ENCODE assay signal across 8 cellular contexts in the genomic region with DNA sequence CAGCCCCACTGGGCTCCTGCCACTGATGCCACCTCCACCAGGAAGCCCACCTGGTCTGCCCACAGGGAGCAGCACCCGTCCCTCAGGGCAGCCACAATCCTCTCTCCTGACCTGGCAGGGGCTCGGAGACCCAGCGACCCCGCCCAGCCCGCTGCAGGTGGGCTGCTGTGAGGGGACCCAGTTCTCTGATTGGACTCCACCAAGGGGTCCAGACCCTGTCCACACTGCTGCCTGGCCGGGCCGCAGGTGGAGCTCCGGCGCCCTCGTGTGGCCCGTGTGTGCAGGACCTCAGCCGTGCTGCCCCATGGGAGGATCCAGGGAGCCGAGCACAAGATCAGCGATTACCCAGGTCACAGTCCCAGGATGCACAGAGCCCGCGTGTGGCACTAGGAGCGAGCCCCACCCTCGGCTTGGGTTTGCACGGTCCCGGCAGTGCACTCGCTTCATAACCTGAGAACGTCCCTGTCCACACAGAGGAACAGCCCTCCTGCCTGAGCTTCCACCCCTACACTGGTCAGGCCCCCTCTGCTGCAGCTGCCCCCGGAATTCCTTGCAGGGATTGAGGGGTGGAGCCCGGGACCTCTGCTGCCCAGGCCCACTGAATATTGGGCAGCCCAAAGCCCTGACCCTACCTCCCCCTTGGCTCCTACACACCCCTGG. TPM values are rescaled to one million over a fixed set of nuclear protein-coding genes. Genes with fewer than 3 reads are reported as not detected.
DNase-seq lines count a peak whose midpoint lies in the region; ATAC-seq and TF ChIP-seq lines count a peak whose summit lies in the region.

No MANE protein-coding gene starts in this region.

- no peak for TF ChIP-seq POLR2A in erythroblast (IDR thresholded peaks at IDR 0.05; ENCODE audit: low read length)

- peak; percentile 99 for TF ChIP-seq CTCF in C4-2B (conservative IDR thresholded peaks at IDR 0.05)
- peak; percentile 78 to 92 for TF ChIP-seq CTCF in tibial artery (IDR thresholded peaks at IDR 0.05)

- intact Hi-C loops in tibial artery (cut with DNase I; ENCODE audit: low total_unique reads) = loop anchor here (5.0 kb wide), 1 partner anchor 503 kb away; a partner anchor contains a TSS

- H3K27ac ChIP-seq in C4-2B (no peak overlapping the region), tibial artery (no peak overlapping the region)

- no peak overlapping the region for H3K4me3 Mint-ChIP-seq in activated CD8-positive, alpha-beta memory T cell treated with anti-CD3 and anti-CD28 coated beads, Interleukin-2, amount 10 ng/mL, durations not matched to agents 7 days and 5 days

- H3K4me3 ChIP-seq in tibial artery = no peak overlapping the region

- H3K27me3 Mint-ChIP-seq in activated CD8-positive, alpha-beta memory T cell treated with anti-CD3 and anti-CD28 coated beads, Interleukin-2, amount 10 ng/mL, durations not matched to agents 7 days and 5 days = peaks cover 3% of the 10 kb centered on the region

- peaks cover 0 to 5% (median 2%) of the 10 kb centered on the region in 4 donors for H3K4me1 ChIP-seq in tibial artery

- no peaks in the 10 kb centered on the region for H3K36me3 Mint-ChIP-seq in activated CD8-positive, alpha-beta memory T cell treated with anti-CD3 and anti-CD28 coated beads, Interleukin-2, amount 10 ng/mL, durations not matched to agents 7 days and 5 days

- H3K27ac Mint-ChIP-seq in activated CD8-positive, alpha-beta memory T cell treated with anti-CD3 and anti-CD28 coated beads, Interleukin-2, amount 10 ng/mL, durations not matched to agents 7 days and 5 days = no peak overlapping the region

- H3K36me3 ChIP-seq in tibial artery = no peaks in the 10 kb centered on the region

- peaks cover 11% of the 10 kb centered on the region for H3K4me1 Mint-ChIP-seq in activated CD8-positive, alpha-beta memory T cell treated with anti-CD3 and anti-CD28 coated beads, Interleukin-2, amount 10 ng/mL, durations not matched to agents 7 days and 5 days

- ATAC-seq in activated CD8-positive, alpha-beta memory T cell treated with anti-CD3 and anti-CD28 coated beads, Interleukin-2, amount 10 ng/mL, durations not matched to agents 7 days and 5 days = peak; percentile 82
- ATAC-seq in HG03108 (IDR thresholded peaks at IDR 0.05; ENCODE audit: unreplicated experiment) = no peak

- peaks cover 0 to 72% of the 10 kb centered on the region in 2 donors for H3K27me3 ChIP-seq in tibial artery

- DNase-seq in HCEC 1CT (peak; percentile 44), NCI-H774 (lab: John Stamatoyannopoulos, UW) (peak; percentile 13), erythroblast (lab: John Stamatoyannopoulos, UW) (peak; percentile 51 to 76), mucosa of gallbladder (ENCODE audit: low spot score) (peak; percentile 52), tibial artery (peak in 1 of 2 donors; percentile 44)
- peak; percentile 64 for DNase-seq in activated CD8-positive, alpha-beta memory T cell treated with anti-CD3 and anti-CD28 coated beads, Interleukin-2, amount 10 ng/mL, durations not matched to agents 7 days and 5 days

- peaks cover 0 to under 1% (median 0%) of the 10 kb centered on the region in 3 donors for H3K9me3 ChIP-seq in tibial artery

- CTCF ChIA-PET in activated CD8-positive, alpha-beta memory T cell treated with anti-CD3 and anti-CD28 coated beads, Interleukin-2, amount 10 ng/mL, durations not matched to agents 7 days and 5 days (lab: Charles Lee) = interaction anchor here (0.7 to 1.3 kb wide), 4 partner anchors 25 to 562 kb away, joined by 3 to 5 read pairs (median 4); no protein-coding TSS in a partner anchor

- peaks cover 1% of the 10 kb centered on the region for H3K9me3 Mint-ChIP-seq in activated CD8-positive, alpha-beta memory T cell treated with anti-CD3 and anti-CD28 coated beads, Interleukin-2, amount 10 ng/mL, durations not matched to agents 7 days and 5 days (ENCODE audit: low read depth)

RNA-seq across cellular contexts. Expression of a gene that starts 35.4 kb away (rescaled TPM):
- not detected for total RNA-seq in activated CD8-positive, alpha-beta memory T cell treated with anti-CD3 and anti-CD28 coated beads, Interleukin-2, amount 10 ng/mL, durations not matched to agents 7 days and 5 days
- total RNA-seq in mucosa of gallbladder = 1.5 TPM

RNA-seq across cellular contexts. Expression of a gene that starts 49.4 kb away (rescaled TPM):
- total RNA-seq in activated CD8-positive, alpha-beta memory T cell treated with anti-CD3 and anti-CD28 coated beads, Interleukin-2, amount 10 ng/mL, durations not matched to agents 7 days and 5 days = 10 to 100 TPM; 59.9 to 63.6 TPM
- total RNA-seq in mucosa of gallbladder = 306 TPM
